ENCODE assay signal across 9 cellular contexts in genomic region chr10:103853428-103854264, GRCh38. TPM values are rescaled to one million over a fixed set of nuclear protein-coding genes. Genes with fewer than 3 reads are reported as not detected.
A peak's percentile ranks its signal among the peaks of the same experiment; 100 is the strongest.
DNase-seq lines count a peak whose midpoint lies in the region; ATAC-seq and TF ChIP-seq lines count a peak whose summit lies in the region.
"Had no signal": no experiment of that assay in that cellular context is flagged by ENCODE, and none has a peak within 500 bp of the region (broad histone marks: within the 10 kb centered on the region; RNA-seq: fewer than 3 reads in every experiment).

No MANE protein-coding gene starts in this region.

- intact Hi-C loops in gastrocnemius medialis (cut with DNase I; ENCODE audit: low total_unique reads), result no loop called here

- 50 to 53% methylated on average over 3 to 6 of the region's 9 CpGs for WGBS in gastroesophageal sphincter (ENCODE audit: low coverage in 1 of 2), 2 donors

- H3K27me3 ChIP-seq in gastroesophageal sphincter (no peaks in the 10 kb centered on the region), gastrocnemius medialis (no peaks in the 10 kb centered on the region)

- H3K36me3 ChIP-seq in SK-N-MC (ENCODE audit: insufficient read depth, low read length), result no peaks in the 10 kb centered on the region
- no peaks in the 10 kb centered on the region for H3K36me3 ChIP-seq in gastroesophageal sphincter
- H3K36me3 ChIP-seq in gastrocnemius medialis, result no peaks in the 10 kb centered on the region

- H3K4me3 ChIP-seq in SK-N-MC (peak overlapping the region; percentile 81), gastroesophageal sphincter (peak overlapping the region in 1 of 2 donors; percentile 69), gastrocnemius medialis (peak overlapping the region in 3 of 4 donors; percentile 56 to 69 (median 68))

- peaks cover 0 to 75% (median 47%) of the 10 kb centered on the region in 3 donors for H3K4me1 ChIP-seq in gastroesophageal sphincter
- H3K4me1 ChIP-seq in gastrocnemius medialis, result peaks cover 56% of the 10 kb centered on the region in 2 donors

- no peak overlapping the region for H3K9ac ChIP-seq in SK-N-MC (ENCODE audit: insufficient read length)

- in situ Hi-C loops in G401 (cut with HindIII; ENCODE audit: low sequenced_read_pairs), result no loop called here
- in situ Hi-C loops in gastrocnemius medialis (cut with MboI; ENCODE audit: low sequenced_read_pairs in 4 of 4), result loop anchor here in 1 of 4 donors (25.0 kb wide), 1 partner anchor 266 kb away; no protein-coding TSS in a partner anchor

- TF ChIP-seq POLR2A in gastroesophageal sphincter (IDR thresholded peaks at IDR 0.05), result no peak
- no peak for TF ChIP-seq POLR2A in gastrocnemius medialis (IDR thresholded peaks at IDR 0.05)

- no peak for TF ChIP-seq EP300 in gastroesophageal sphincter (IDR thresholded peaks at IDR 0.05)

- H3K27ac ChIP-seq in SK-N-MC, result no peak overlapping the region
- peak overlapping the region in 3 of 4 donors; percentile 76 to 87 (median 85) for H3K27ac ChIP-seq in gastroesophageal sphincter
- H3K27ac ChIP-seq in gastrocnemius medialis, result peak overlapping the region; percentile 67 to 76 (median 72)

- H3K9me3 ChIP-seq in SK-N-MC (ENCODE audit: low read depth, low read length), result no peaks in the 10 kb centered on the region
- H3K9me3 ChIP-seq in gastroesophageal sphincter, result no peaks in the 10 kb centered on the region
- H3K9me3 ChIP-seq in gastrocnemius medialis, result no peaks in the 10 kb centered on the region

- ATAC-seq in gastroesophageal sphincter (no peak), gastrocnemius medialis (no peak), HG02870 (IDR thresholded peaks at IDR 0.05; ENCODE audit: unreplicated experiment) (no peak), HG03457 (IDR thresholded peaks at IDR 0.05; ENCODE audit: unreplicated experiment) (no peak)

- TF ChIP-seq CTCF in gastroesophageal sphincter (IDR thresholded peaks at IDR 0.05) (no peak), gastrocnemius medialis (IDR thresholded peaks at IDR 0.05 in 4 of 5, conservative IDR thresholded peaks at IDR 0.05 in 1 of 5) (no peak)

- peak; percentile 49 for DNase-seq in G401 (ENCODE audit: low spot score)
- DNase-seq in SK-N-MC (ENCODE audit: low read depth, low spot score), result no peak
- no peak for DNase-seq in gastrocnemius medialis
- DNase-seq in NCI-H2081 treated with DMSO at 0.1 percent for 48 hours (lab: John Stamatoyannopoulos, UW), result no peak
- DNase-seq in OCI-M1 (lab: John Stamatoyannopoulos, UW), result no peak
- DNase-seq: KG1 had no signal

RNA-seq across cellular contexts. Expression of gene SH3PXD2A, which starts 1.7 kb away (rescaled TPM):
- 11.0 and 19.1 TPM in 2 replicates for total RNA-seq in G401 (2014; rRNA removed; shearing (Covaris generic))
- 10 to 100 TPM; 31.2 to 65.2 (median 39.5) TPM for total RNA-seq in gastroesophageal sphincter
- total RNA-seq in gastrocnemius medialis, result 10 to 100 TPM in 2 of 4 donors, 1 to 10 TPM in 2; 6.2 to 16.8 (median 11.4) TPM
